In the genomic region with DNA sequence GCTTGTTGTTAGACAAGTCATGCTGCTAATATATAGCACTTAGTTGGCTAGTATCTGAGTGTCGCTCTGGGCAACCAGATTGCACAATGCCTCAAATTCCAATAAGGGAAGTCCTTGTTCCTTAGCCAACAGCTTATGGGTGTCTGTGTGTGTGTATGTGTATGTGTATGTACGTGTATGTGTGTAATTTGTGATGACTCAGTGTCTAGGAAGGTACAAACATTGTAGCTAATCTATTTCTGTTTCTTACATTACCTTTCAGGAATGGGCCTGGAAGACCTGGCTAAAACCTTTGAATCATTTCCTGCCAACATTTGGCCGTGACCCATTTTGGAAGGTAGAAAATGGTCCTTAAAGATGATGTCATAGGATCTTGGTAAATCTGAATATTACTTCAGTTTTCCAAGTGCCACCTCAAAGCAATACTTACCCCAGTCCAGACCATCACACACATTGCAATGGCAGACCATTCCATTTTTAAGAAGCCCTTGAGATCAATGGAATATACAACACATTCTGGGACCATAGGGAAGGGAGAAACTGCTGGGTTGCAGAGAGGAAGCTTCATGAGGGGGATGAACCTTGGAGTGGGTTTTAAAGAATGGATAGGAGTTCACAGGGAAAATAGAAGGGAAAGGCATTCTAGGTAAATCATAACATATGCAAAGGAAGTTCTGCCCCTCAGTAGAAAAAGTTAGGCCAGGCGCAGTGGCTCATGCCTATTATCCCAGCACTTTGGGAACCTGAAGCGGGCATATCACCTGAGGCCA, we compare ENCODE assay signal across 8 cellular contexts. TPM values are rescaled to one million over a fixed set of nuclear protein-coding genes. Genes with fewer than 3 reads are reported as not detected.
DNase-seq lines count a peak whose midpoint lies in the region; ATAC-seq, FAIRE-seq and TF ChIP-seq lines count a peak whose summit lies in the region.

No MANE protein-coding gene starts in this region.

- TF ChIP-seq RAD21 in A549 (conservative IDR thresholded peaks at IDR 0.05 in 1 of 2, IDR thresholded peaks at IDR 0.05 in 1 of 2) (peak; percentile 37 to 58), GM12878 (IDR thresholded peaks at IDR 0.05; ENCODE audit: insufficient read depth, low read depth, low read length) (no peak)

- H3K4me1 ChIP-seq in A549 (peaks cover 96% of the 10 kb centered on the region), GM12878 (ENCODE audit: control insufficient read depth, insufficient read depth, low read length) (0 out of 2 replicates have a peak, but pooled peaks cover 3% of the 10 kb centered on the region), thoracic aorta (ENCODE audit: control insufficient read depth in 1 of 2, low read depth in 2 of 2) (peaks cover 68 to 96% of the 10 kb centered on the region in 2 donors)

- H2AFZ ChIP-seq in GM12878 (ENCODE audit: control insufficient read depth, low read depth, low read length): no peak overlapping the region

- DNase-seq in A549 (ENCODE audit: low read depth in 1 of 2, low spot score in 1 of 2): peak; percentile 58 to 98
- peak; percentile 69 for DNase-seq in HTR-8/SVneo (ENCODE audit: insufficient read length, low spot score)
- DNase-seq in GM12878 (ENCODE audit: low read depth, low spot score): no peak
- DNase-seq in kidney tubule cell (ENCODE audit: low spot score): peak; percentile 100
- peak; percentile 62 for DNase-seq in thoracic aorta (ENCODE audit: low spot score)
- no peak for DNase-seq in DMS79 (lab: John Stamatoyannopoulos, UW)

- no peak overlapping the region for H3K9ac ChIP-seq in GM12878 (ENCODE audit: control insufficient read depth, insufficient read depth, low read length)

- FAIRE-seq in A549 (lab: Jason Lieb, UNC): peak; percentile 97
- FAIRE-seq in HTR-8/SVneo (lab: Jason Lieb, UNC): peak; percentile 84
- FAIRE-seq in GM12878 (lab: Jason Lieb, UNC): no peak

- TSS peak; percentile 3 for BruUV-seq in GM12878 (replicated peaks; lab: Mats Ljungman, UMichigan)

- intact Hi-C loops in GM12878 (cut with micrococcal nuclease; ENCODE audit: unreplicated experiment): no loop called here

- ATAC-seq in A549: peak; percentile 75 to 79
- ATAC-seq in GM12878: no peak
- ATAC-seq in thoracic aorta (ENCODE audit: insufficient number of reproducible peaks, low FRiP score, low read depth): peak; percentile 89
- ATAC-seq in HG02763 (IDR thresholded peaks at IDR 0.05; ENCODE audit: unreplicated experiment): no peak
- ATAC-seq in GM18867 (IDR thresholded peaks at IDR 0.05; ENCODE audit: unreplicated experiment): no peak

- TF ChIP-seq EP300 in A549 (IDR thresholded peaks at IDR 0.05) (peak; percentile 99), GM12878 (IDR thresholded peaks at IDR 0.05; ENCODE audit: borderline replicate concordance in 1 of 2, control insufficient read depth in 1 of 2, low read depth in 2 of 2, low read length in 2 of 2) (no peak)

- RAD21 ChIA-PET in GM12878 (lab: Charles Lee; ENCODE audit: unreplicated experiment): interaction anchor here (1.0 kb wide), 1 partner anchor 10 kb away, joined by 3 read pairs; no protein-coding TSS in a partner anchor

- TF ChIP-seq POLR2A in A549 (IDR thresholded peaks at IDR 0.05; ENCODE audit: low read length) (no peak), GM12878 (IDR thresholded peaks at IDR 0.05; ENCODE audit: low read depth, low read length) (no peak)

- SMC1A ChIA-PET in GM12878 (lab: Charles Lee; ENCODE audit: uncharacterized antibody, unreplicated experiment): interaction anchor here (0.6 to 2.4 kb wide), 6 partner anchors 10 to 285 kb away, joined by 3 to 10 read pairs (median 4); no protein-coding TSS in a partner anchor

- H3K4me2 ChIP-seq in A549: peak overlapping the region; percentile 92
- no peak overlapping the region for H3K4me2 ChIP-seq in GM12878 (ENCODE audit: control insufficient read depth, insufficient read depth)

- H3K79me2 ChIP-seq in GM12878 (ENCODE audit: control insufficient read depth, insufficient read depth, low read length): peaks cover 2% of the 10 kb centered on the region

- TF ChIP-seq CTCF in A549 (IDR thresholded peaks at IDR 0.05) (no peak), GM12878 (IDR thresholded peaks at IDR 0.05 in 2 of 3, conservative IDR thresholded peaks at IDR 0.05 in 1 of 3; ENCODE audit: control insufficient read depth in 2 of 3, extremely low read depth in 1 of 3, insufficient read depth in 1 of 3, low read depth in 3 of 3, low read length in 3 of 3) (no peak), thoracic aorta (IDR thresholded peaks at IDR 0.05) (no peak)

- no peak overlapping the region for H3K4me3 ChIP-seq in A549
- no peak overlapping the region for H3K4me3 ChIP-seq in GM12878
- H3K4me3 ChIP-seq in thoracic aorta: peak overlapping the region; percentile 21

- in situ Hi-C loops in GM12878 (cut with MboI): no loop called here

- H3K9me3 ChIP-seq in A549: no peaks in the 10 kb centered on the region
- no peaks in the 10 kb centered on the region for H3K9me3 ChIP-seq in GM12878 (replicated peaks; ENCODE audit: control insufficient read depth, insufficient read depth, low read length)
- no peaks in the 10 kb centered on the region for H3K9me3 ChIP-seq in thoracic aorta

- POLR2A ChIA-PET in A549 (lab: Yijun Ruan, JAX): interaction anchor here (0.7 to 2.1 kb wide), 10 partner anchors 10 to 225 kb away, joined by 3 to 12 read pairs (median 4); partner anchors contain the start of genes NEDD9 and SMIM13
- POLR2A ChIA-PET in GM12878 (lab: Charles Lee): interaction anchor here (1.3 to 1.6 kb wide), 2 partner anchors 9 to 12 kb away, joined by 4 read pairs; no protein-coding TSS in a partner anchor

- H4K20me1 ChIP-seq in GM12878 (ENCODE audit: control insufficient read depth, insufficient read depth): no peaks in the 10 kb centered on the region

- H3K36me3 ChIP-seq in GM12878 (ENCODE audit: control insufficient read depth in 2 of 2, insufficient read depth in 2 of 2, low read length in 1 of 2): peaks cover 13 to 32% of the 10 kb centered on the region in 2 experiments
- peaks cover 3% of the 10 kb centered on the region for H3K36me3 ChIP-seq in thoracic aorta

- CTCF ChIA-PET in A549 (lab: Yijun Ruan, JAX) (interaction anchor here (1.0 to 13.0 kb wide), 3 partner anchors 56 to 335 kb away, joined by 3 to 66 read pairs (median 3); no protein-coding TSS in a partner anchor), GM12878 (lab: Yijun Ruan, JAX) (interaction anchor here (1.0 kb wide), 1 partner anchor 288 kb away, joined by 4 read pairs; no protein-coding TSS in a partner anchor)

- H3K27me3 ChIP-seq in GM12878 (replicated peaks in 1 of 2; ENCODE audit: control insufficient read depth in 2 of 2, insufficient read depth in 2 of 2, low read length in 1 of 2) (no peaks in the 10 kb centered on the region), thoracic aorta (replicated peaks; ENCODE audit: insufficient read depth) (no peaks in the 10 kb centered on the region)

- WGBS in A549 (ENCODE audit: missing lambda C conversion rate): 39% methylated on average over 5 of the region's 5 CpGs
- WGBS in GM12878 (ENCODE audit: insufficient coverage, insufficient replicate concordance, low lambda C conversion rate, missing lambda C conversion rate): 81% methylated on average over 5 of the region's 5 CpGs

- peak overlapping the region; percentile 94 to 98 for H3K27ac ChIP-seq in A549
- H3K27ac ChIP-seq in GM12878 (ENCODE audit: control insufficient read depth, insufficient read depth): no peak overlapping the region
- peak overlapping the region; percentile 91 to 97 for H3K27ac ChIP-seq in thoracic aorta

TF ChIP-seq in A549, 52 proteins besides CTCF, POLR2A, EP300 and RAD21 (continues in another document):
- TF ChIP-seq KDM5A (IDR thresholded peaks at IDR 0.05) (no peak), CBX8 (IDR thresholded peaks at IDR 0.05) (no peak), CHD2 (IDR thresholded peaks at IDR 0.05; ENCODE audit: low read length, partially characterized antibody) (no peak), ZSCAN20 (CRISPR knock-in tag; IDR thresholded peaks at IDR 0.05) (no peak)

TF ChIP-seq in GM12878, 131 proteins besides CTCF, POLR2A, EP300 and RAD21:
- TF ChIP-seq LARP7 (IDR thresholded peaks at IDR 0.05) (no peak), BCL3 (IDR thresholded peaks at IDR 0.05; ENCODE audit: borderline replicate concordance, insufficient read depth, low read depth, low read length, poor library complexity, severe bottlenecking) (peak; percentile 15), ATF7 (IDR thresholded peaks at IDR 0.05; ENCODE audit: low read depth) (0 out of 2 replicates have a peak, but pooled peaks have one; percentile 38)
TF ChIP-seq in GM12878: peak in this region for 2.

RNA-seq across cellular contexts. Expression of gene NEDD9, which starts 25.1 kb away (rescaled TPM):
- polyA plus RNA-seq in A549 (2011; rRNA removed): 79.6 and 82.5 TPM in 2 replicates
- polyA plus RNA-seq in A549 (2012; cell fraction: cytosol; rRNA removed): 58.4 and 71.1 TPM in 2 replicates
- polyA plus RNA-seq in A549 (2012; cell fraction: nucleus; rRNA removed): 106 and 118 TPM in 2 replicates
- polyA plus RNA-seq in A549 (2017; fragmentation: RNase III; extraction: RNeasy Plus Mini Kit Qiagen cat#74134 plus additional on column Dnase treatment): 43.6 to 47.9 TPM (median 46.7 TPM) in 3 replicates
- polyA minus RNA-seq in A549 (2011; rRNA and poly(A)+ RNA removed): 212 and 221 TPM in 2 replicates
- total RNA-seq in GM12878 (2013; cell fraction: nucleolus; rRNA removed): 359 and 392 TPM in 2 replicates
- total RNA-seq in GM12878 (2014; rRNA removed): 16.9 and 21.3 TPM in 2 replicates
- total RNA-seq in GM12878 (2014; rRNA removed; fragmentation: Illumina TruSeq; extraction: Trizol): 18.4 and 20.1 TPM in 2 replicates
- 15.2 and 17.5 TPM in 2 replicates for total RNA-seq in GM12878 (2021)
- polyA plus RNA-seq in GM12878 (2011; ENCODE audit: low read depth): 21.4 TPM
- polyA plus RNA-seq in GM12878 (2011; rRNA removed): 82.7 and 92.6 TPM in 2 replicates
- polyA plus RNA-seq in GM12878 (2011; cell fraction: cytosol; rRNA removed): 78.6 and 84.6 TPM in 2 replicates
- polyA plus RNA-seq in GM12878 (2011; cell fraction: nucleus; rRNA removed): 78.6 and 79.5 TPM in 2 replicates
- 29.0 and 31.7 TPM in 2 replicates for polyA plus RNA-seq in GM12878 (2012)
- 14.0 and 14.2 TPM in 2 replicates for polyA plus RNA-seq in GM12878 (2014; fragmentation: Illumina TruSeq; extraction: Trizol)
- polyA plus RNA-seq in GM12878 (2014; fragmentation: Nextera tagmentation; extraction: Ambion mirVana): 1 to 10 TPM; 4.9 to 6.3 TPM
- 13.0 and 15.3 TPM in 2 replicates for polyA plus RNA-seq in GM12878 (2014; rRNA removed)
- polyA plus RNA-seq in GM12878 (2016; fragmentation: Nextera tagmentation; extraction: Ambion mirVana): 10 to 100 TPM in 1 of 2 experiments, 1 to 10 TPM in 1; 9.7 to 12.1 TPM
- polyA minus RNA-seq in GM12878 (2011; rRNA and poly(A)+ RNA removed): 260 and 266 TPM in 2 replicates
- 53.4 and 63.7 TPM in 2 replicates for polyA minus RNA-seq in GM12878 (2011; cell fraction: cytosol; rRNA and poly(A)+ RNA removed)
- polyA minus RNA-seq in GM12878 (2011; cell fraction: nucleus; rRNA and poly(A)+ RNA removed): 204 and 326 TPM in 2 replicates
- total RNA-seq in thoracic aorta: 100 to 1,000 TPM; 122 to 181 TPM

Comparison
In these comparisons a context has a peak if more than half of its experiments do, and no peak if none do; other contexts are left out.
1. ATAC-seq: peak in A549 (2 of 2) and thoracic aorta (single experiment); none in GM12878 (single experiment), HG02763 (single experiment) and GM18867 (single experiment).
2. DNase-seq: peak in A549 (2 of 2), HTR-8/SVneo (single experiment), kidney tubule cell (single experiment) and thoracic aorta (single experiment); none in GM12878 (single experiment) and DMS79 (single experiment).
3. Of the 24 proteins assayed by ChIP-seq in both GM12878 and A549: peak only in GM12878: none; only in A549: CEBPB, EP300, JUNB, MAX, PBX3, RAD21 and 1 more; in both: BCL3; in neither: 16.